In the genomic region with DNA sequence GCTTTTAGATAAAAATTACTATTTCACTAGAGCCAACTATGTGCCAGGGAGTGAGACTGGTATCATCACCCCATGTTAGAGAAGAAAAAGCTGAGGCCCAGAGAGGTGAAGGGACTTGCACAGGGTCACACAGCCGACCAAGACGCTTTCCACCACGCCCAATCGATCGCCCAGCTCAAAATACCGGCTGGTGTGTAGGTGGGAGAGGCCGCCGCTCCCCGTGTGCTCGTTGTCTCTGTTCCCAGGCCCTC, we compare ENCODE assay signal across 8 cellular contexts. TPM values are rescaled to one million over a fixed set of nuclear protein-coding genes. Genes with fewer than 3 reads are reported as not detected.
DNase-seq lines count a peak whose midpoint lies in the region; ATAC-seq, FAIRE-seq and TF ChIP-seq lines count a peak whose summit lies in the region.

No MANE protein-coding gene starts in this region.

- ATAC-seq in naive thymus-derived CD8-positive, alpha-beta T cell = no peak

- no peaks in the 10 kb centered on the region for H3K4me1 Mint-ChIP-seq in dendritic cell treated with granulocyte-macrophage colony-stimulating factor and Interleukin-4, amounts not matched to agents 40 ng/mL and 50 ng/mL, for 4 days (ENCODE audit: low read depth)
- H3K4me1 Mint-ChIP-seq in naive thymus-derived CD8-positive, alpha-beta T cell = peaks cover 31 to 67% (median 62%) of the 10 kb centered on the region in 4 donors

- peaks cover 6% of the 10 kb centered on the region for H3K9me3 Mint-ChIP-seq in dendritic cell treated with granulocyte-macrophage colony-stimulating factor and Interleukin-4, amounts not matched to agents 40 ng/mL and 50 ng/mL, for 4 days
- H3K9me3 Mint-ChIP-seq in naive thymus-derived CD8-positive, alpha-beta T cell = peaks cover 0 to 3% (median 0%) of the 10 kb centered on the region in 9 donors

- no peaks in the 10 kb centered on the region for H3K36me3 Mint-ChIP-seq in dendritic cell treated with granulocyte-macrophage colony-stimulating factor and Interleukin-4, amounts not matched to agents 40 ng/mL and 50 ng/mL, for 4 days (ENCODE audit: low read depth)
- H3K36me3 Mint-ChIP-seq in naive thymus-derived CD8-positive, alpha-beta T cell = peaks cover 0 to 8% (median 0%) of the 10 kb centered on the region in 3 donors

- TF ChIP-seq POLR2A in NB4 (IDR thresholded peaks at IDR 0.05; ENCODE audit: extremely low read depth, insufficient read length) (no peak), GM12892 (IDR thresholded peaks at IDR 0.05; ENCODE audit: low read depth, low read length) (no peak)

- CTCF ChIA-PET in HEK293T (lab: Yijun Ruan, JAX) = no interaction called here

- peaks cover 54% of the 10 kb centered on the region for H3K27me3 Mint-ChIP-seq in dendritic cell treated with granulocyte-macrophage colony-stimulating factor and Interleukin-4, amounts not matched to agents 40 ng/mL and 50 ng/mL, for 4 days
- peaks cover 0 to 5% (median 0%) of the 10 kb centered on the region in 5 donors for H3K27me3 Mint-ChIP-seq in naive thymus-derived CD8-positive, alpha-beta T cell

- intact Hi-C loops in dendritic cell treated with granulocyte-macrophage colony-stimulating factor and Interleukin-4, amounts not matched to agents 40 ng/mL and 50 ng/mL, for 4 days (cut with micrococcal nuclease) = no loop called here

- peak overlapping the region; percentile 62 for H3K4me3 ChIP-seq in AG10803 (ENCODE audit: low read length)
- peak overlapping the region; percentile 27 for H3K4me3 ChIP-seq in NB4 (ENCODE audit: low read depth, low read length)

- no peak for FAIRE-seq in GM12892 (lab: Jason Lieb, UNC)

- H3K27ac Mint-ChIP-seq in dendritic cell treated with granulocyte-macrophage colony-stimulating factor and Interleukin-4, amounts not matched to agents 40 ng/mL and 50 ng/mL, for 4 days = no peak overlapping the region
- H3K27ac Mint-ChIP-seq in naive thymus-derived CD8-positive, alpha-beta T cell = peak overlapping the region; percentile 96 to 100 (median 99)

- DNase-seq in AG10803 (ENCODE audit: low read depth) = no peak
- no peak for DNase-seq in NB4 (ENCODE audit: low read depth)
- no peak for DNase-seq in naive thymus-derived CD8-positive, alpha-beta T cell
- no peak for DNase-seq in anterior cingulate cortex (lab: John Stamatoyannopoulos, UW)
- no peak for DNase-seq in GM12892 (ENCODE audit: insufficient read length)
- DNase-seq in HEK293T (ENCODE audit: extremely low spot score) = no peak
- no peak for DNase-seq in activated effector memory CD4-positive, alpha-beta T cell treated with Interleukin-2 at 50 U/mL for 16 hours

- H3K4me3 Mint-ChIP-seq in dendritic cell treated with granulocyte-macrophage colony-stimulating factor and Interleukin-4, amounts not matched to agents 40 ng/mL and 50 ng/mL, for 4 days = peak overlapping the region; percentile 18
- H3K4me3 Mint-ChIP-seq in naive thymus-derived CD8-positive, alpha-beta T cell = peak overlapping the region; percentile 86 to 99 (median 94)

- TF ChIP-seq CTCF in AG10803 (conservative IDR thresholded peaks at IDR 0.05; ENCODE audit: low read length) = no peak
- no peak for TF ChIP-seq CTCF in NB4 (IDR thresholded peaks at IDR 0.05; ENCODE audit: low read depth, low read length)

- POLR2A ChIA-PET in naive thymus-derived CD8-positive, alpha-beta T cell (lab: Charles Lee) = interaction anchor here (0.9 to 3.8 kb wide), 9 partner anchors 10 to 124 kb away, joined by 3 to 33 read pairs (median 7); partner anchors contain the start of gene RAD21L1
- POLR2A ChIA-PET in HEK293T (lab: Yijun Ruan, JAX) = interaction anchor here (0.7 to 0.8 kb wide), 3 partner anchors 9 to 40 kb away, joined by 3 to 5 read pairs (median 3); partner anchors contain the start of gene RAD21L1

TF ChIP-seq in HEK293T, 16 proteins besides CTCF, POLR2A, EP300 and RAD21:
- TF ChIP-seq ELF4 (IDR thresholded peaks at IDR 0.05) = no peak
- TF ChIP-seq ZNF384 (IDR thresholded peaks at IDR 0.05) = no peak
- TF ChIP-seq BHLHE40 (IDR thresholded peaks at IDR 0.05; ENCODE audit: borderline replicate concordance) = no peak

RNA-seq across cellular contexts. Expression of gene SNPH, which starts 0.3 kb away (rescaled TPM):
- total RNA-seq in naive thymus-derived CD8-positive, alpha-beta T cell = 10 to 100 TPM; 25.7 to 26.6 TPM
- polyA plus RNA-seq in naive thymus-derived CD8-positive, alpha-beta T cell = 10 to 100 TPM in 1 of 3 donors, 1 to 10 TPM in 2; 5.2 to 13.5 (median 6.3) TPM
- polyA plus RNA-seq in GM12892 (2012; ENCODE audit: missing spikeins) = 0.04 TPM

RNA-seq across cellular contexts. Expression of gene RAD21L1, which starts 40.0 kb away (rescaled TPM):
- total RNA-seq in naive thymus-derived CD8-positive, alpha-beta T cell = under 1 TPM in 1 of 2 experiments, not detected in 1; 0.49 TPM
- not detected for polyA plus RNA-seq in naive thymus-derived CD8-positive, alpha-beta T cell
- polyA plus RNA-seq in GM12892 (2012; ENCODE audit: missing spikeins) = not detected
